In the genomic region with DNA sequence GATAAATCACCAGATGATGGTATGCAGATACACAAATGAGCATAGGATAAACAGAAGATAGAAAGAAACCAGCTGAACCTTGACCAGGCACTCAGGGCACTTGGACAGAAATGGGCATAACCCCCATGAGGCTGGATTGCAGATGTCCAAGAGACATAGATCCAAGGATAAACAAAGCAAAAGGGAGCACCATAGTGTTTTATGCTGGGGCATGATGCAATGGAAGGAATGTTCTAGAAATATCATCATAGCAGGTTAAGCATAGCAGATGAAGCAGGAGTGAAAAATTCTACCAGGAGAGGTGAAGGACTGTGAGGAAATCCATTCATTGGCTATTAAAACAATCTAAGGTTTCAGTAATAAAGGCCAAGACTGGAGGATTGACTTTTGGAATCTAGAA, we compare ENCODE assay signal across 26 cellular contexts.
DNase-seq lines count a peak whose midpoint lies in the region; ATAC-seq and TF ChIP-seq lines count a peak whose summit lies in the region.
"Had no signal": no experiment of that assay in that cellular context is flagged by ENCODE, and none has a peak within 500 bp of the region (broad histone marks: within the 10 kb centered on the region; RNA-seq: fewer than 3 reads in every experiment).

No MANE protein-coding gene starts in this region.

- H3K27me3 Mint-ChIP-seq in nephron progenitor cell (ENCODE audit: low read depth, poor library complexity): no peaks in the 10 kb centered on the region
- no peaks in the 10 kb centered on the region for H3K27me3 Mint-ChIP-seq in natural killer cell treated with Interleukin-12 subunit alpha and Interleukin-12 subunit beta and Interleukin-15 and Interleukin-18, amount 100 ng/mL, for 72 hours

- TF ChIP-seq CTCF in AG10803 (conservative IDR thresholded peaks at IDR 0.05; ENCODE audit: low read length) (no peak), nephron progenitor cell (IDR thresholded peaks at IDR 0.05) (no peak), coronary artery (IDR thresholded peaks at IDR 0.05) (no peak)

- H3K9me3 Mint-ChIP-seq in nephron progenitor cell: no peaks in the 10 kb centered on the region
- H3K9me3 Mint-ChIP-seq in natural killer cell treated with Interleukin-12 subunit alpha and Interleukin-12 subunit beta and Interleukin-15 and Interleukin-18, amount 100 ng/mL, for 72 hours: no peaks in the 10 kb centered on the region
- H3K9me3 Mint-ChIP-seq: activated naive CD4-positive, alpha-beta T cell treated with anti-CD3 and anti-CD28 coated beads, Interleukin-2, amount 50 U/mL, for 24 hours; activated T-helper 17 cell treated with anti-CD3 and anti-CD28 coated beads, Interleukin-2, amount 50 U/mL, for 72 hours; HFFc6; naive thymus-derived CD8-positive, alpha-beta T cell had no signal

- no peak overlapping the region for H3K27ac ChIP-seq in coronary artery
- H3K27ac ChIP-seq: Peyer's patch had no signal

- H3K36me3 Mint-ChIP-seq in nephron progenitor cell (ENCODE audit: low read depth): no peaks in the 10 kb centered on the region
- no peaks in the 10 kb centered on the region for H3K36me3 Mint-ChIP-seq in natural killer cell treated with Interleukin-12 subunit alpha and Interleukin-12 subunit beta and Interleukin-15 and Interleukin-18, amount 100 ng/mL, for 72 hours
- H3K36me3 Mint-ChIP-seq: activated naive CD4-positive, alpha-beta T cell treated with anti-CD3 and anti-CD28 coated beads, Interleukin-2, amount 50 U/mL, for 24 hours; naive thymus-derived CD8-positive, alpha-beta T cell had no signal

- H3K4me3 ChIP-seq in AG10803 (ENCODE audit: low read length): no peak overlapping the region
- no peak overlapping the region for H3K4me3 ChIP-seq in coronary artery
- H3K4me3 ChIP-seq: left ventricle myocardium inferior, Peyer's patch had no signal

- H3K4me3 Mint-ChIP-seq in nephron progenitor cell: no peak overlapping the region
- H3K4me3 Mint-ChIP-seq in natural killer cell treated with Interleukin-12 subunit alpha and Interleukin-12 subunit beta and Interleukin-15 and Interleukin-18, amount 100 ng/mL, for 72 hours: no peak overlapping the region
- H3K4me3 Mint-ChIP-seq: activated CD8-positive, alpha-beta T cell treated with anti-CD3 and anti-CD28 coated beads, Interleukin-2, amount 10 ng/mL, durations not matched to agents 7 days and 5 days; activated naive CD4-positive, alpha-beta T cell treated with anti-CD3 and anti-CD28 coated beads, Interleukin-2, amount 50 U/mL, for 24 hours; activated T-helper 17 cell treated with anti-CD3 and anti-CD28 coated beads, Interleukin-2, amount 50 U/mL, for 72 hours; HFFc6; naive thymus-derived CD8-positive, alpha-beta T cell had no signal

- no peak for ATAC-seq in natural killer cell treated with Interleukin-12 subunit alpha and Interleukin-12 subunit beta and Interleukin-15 and Interleukin-18, amount 100 ng/mL, for 72 hours
- ATAC-seq: activated CD8-positive, alpha-beta T cell treated with anti-CD3 and anti-CD28 coated beads, Interleukin-2, amount 10 ng/mL, durations not matched to agents 7 days and 5 days; activated T-helper 17 cell treated with anti-CD3 and anti-CD28 coated beads, Interleukin-2, amount 50 U/mL, for 72 hours; naive thymus-derived CD8-positive, alpha-beta T cell had no signal

- peak overlapping the region; percentile 21 for H3K27ac Mint-ChIP-seq in nephron progenitor cell
- no peak overlapping the region for H3K27ac Mint-ChIP-seq in natural killer cell treated with Interleukin-12 subunit alpha and Interleukin-12 subunit beta and Interleukin-15 and Interleukin-18, amount 100 ng/mL, for 72 hours
- H3K27ac Mint-ChIP-seq: activated CD8-positive, alpha-beta T cell treated with anti-CD3 and anti-CD28 coated beads, Interleukin-2, amount 10 ng/mL, durations not matched to agents 7 days and 5 days; activated naive CD4-positive, alpha-beta T cell treated with anti-CD3 and anti-CD28 coated beads, Interleukin-2, amount 50 U/mL, for 24 hours; activated T-helper 17 cell treated with anti-CD3 and anti-CD28 coated beads, Interleukin-2, amount 50 U/mL, for 72 hours; HFFc6 had no signal

- DNase-seq in AG10803 (ENCODE audit: low read depth) (peak; percentile 30), NCI-H69 (lab: John Stamatoyannopoulos, UW) (peak; percentile 7), fibroblast of gingiva (ENCODE audit: low read depth) (peak; percentile 60), nephron progenitor cell (no peak), OCI-M2 (lab: John Stamatoyannopoulos, UW; ENCODE audit: unreplicated experiment) (no peak), coronary artery (ENCODE audit: low spot score) (no peak), dermis blood vessel endothelial cell (no peak)
- DNase-seq in natural killer cell treated with Interleukin-12 subunit alpha and Interleukin-12 subunit beta and Interleukin-15 and Interleukin-18, amount 100 ng/mL, for 72 hours (ENCODE audit: low spot score): no peak
- DNase-seq: activated CD4-positive, alpha-beta T cell treated with anti-CD3 and anti-CD28 coated beads for 4 hours; activated CD8-positive, alpha-beta T cell treated with anti-CD3 and anti-CD28 coated beads, Interleukin-2, amount 10 ng/mL, durations not matched to agents 7 days and 5 days; Calu3; DMS79; effector CD4-positive, alpha-beta T cell; GDM1; HFFc6; left ventricle myocardium inferior; naive thymus-derived CD8-positive, alpha-beta T cell; NCI-H1105 treated with DMSO at 0.1 percent for 48 hours; NCI-H187 treated with DMSO at 0.1 percent for 48 hours; NCI-H524 treated with DMSO at 0.1 percent for 48 hours; Peyer's patch; SHP77; small intestine; stimulated activated naive CD4-positive, alpha-beta T cell treated with Interleukin-2 at 50 U/mL for 16 hours had no signal

- peaks cover 51% of the 10 kb centered on the region for H3K4me1 Mint-ChIP-seq in nephron progenitor cell
- peaks cover 9 to 16% of the 10 kb centered on the region in 2 donors for H3K4me1 Mint-ChIP-seq in natural killer cell treated with Interleukin-12 subunit alpha and Interleukin-12 subunit beta and Interleukin-15 and Interleukin-18, amount 100 ng/mL, for 72 hours (ENCODE audit: low read depth in 2 of 2)
- H3K4me1 Mint-ChIP-seq: activated T-helper 17 cell treated with anti-CD3 and anti-CD28 coated beads, Interleukin-2, amount 50 U/mL, for 72 hours had no signal

Comparison
In these comparisons a context has a peak if more than half of its experiments do, and no peak if none do; other contexts are left out.
1. DNase-seq: peak in AG10803 (single experiment), NCI-H69 (single experiment) and fibroblast of gingiva (single experiment); none in nephron progenitor cell (single experiment), OCI-M2 (single experiment), natural killer cell treated with Interleukin-12 subunit alpha and Interleukin-12 subunit beta and Interleukin-15 and Interleukin-18, amount 100 ng/mL, for 72 hours (single experiment), coronary artery (single experiment) and dermis blood vessel endothelial cell (single experiment).